Comparison of ENCODE assay signal across 1 cellular context in genomic region chr11:112073941-112074811, GRCh38.
TF ChIP-seq lines count a peak whose summit lies in the region.

NKAPD1 (plus strand) TSS chr11:112074299; CDS start chr11:112075575, 1,276 bp downstream.
PIH1D2 (minus strand) TSS chr11:112074017; CDS start chr11:112073174, 843 bp downstream.

TF ChIP-seq in K562, 482 proteins besides CTCF, POLR2A, EP300 and RAD21 (continued from another document and continues in another):
- TF ChIP-seq ZNF592 (IDR thresholded peaks at IDR 0.05), result 0 out of 2 replicates have a peak, but pooled peaks have one; percentile 10
- peak; percentile 70 for TF ChIP-seq CC2D1A (IDR thresholded peaks at IDR 0.05)
- peak; percentile 83 for TF ChIP-seq LEF1 (IDR thresholded peaks at IDR 0.05)
- peak; percentile 16 for TF ChIP-seq HNRNPLL (IDR thresholded peaks at IDR 0.05; ENCODE audit: low read depth, low read length, poor library complexity, severe bottlenecking)
- no peak for TF ChIP-seq SMARCB1 (IDR thresholded peaks at IDR 0.05; ENCODE audit: insufficient read length, low read depth)
- TF ChIP-seq BDP1 (IDR thresholded peaks at IDR 0.05; ENCODE audit: insufficient read depth, insufficient read length), result no peak
- no peak for TF ChIP-seq NR0B1 (IDR thresholded peaks at IDR 0.05; ENCODE audit: partially characterized antibody)
- TF ChIP-seq POLR2AphosphoS5 (IDR thresholded peaks at IDR 0.05; ENCODE audit: control insufficient read depth, insufficient read depth, low read depth, low read length), result peak; percentile 76; the same call in 1 of the 2 replicates
- peak; percentile 61 for TF ChIP-seq CREM (IDR thresholded peaks at IDR 0.05; ENCODE audit: low read depth)
- TF ChIP-seq MAZ (CRISPR knock-in tag; conservative IDR thresholded peaks at IDR 0.05 in 1 of 2, IDR thresholded peaks at IDR 0.05 in 1 of 2), result peak; percentile 71 to 77; a peak in 3 of 4 replicates
- peak; percentile 65 to 93; a peak in 2 of 4 replicates for TF ChIP-seq HDAC1 (IDR thresholded peaks at IDR 0.05)
- no peak for TF ChIP-seq NFIX (CRISPR knock-in tag; IDR thresholded peaks at IDR 0.05; ENCODE audit: low read depth)
- no peak for TF ChIP-seq ZNF165 (CRISPR knock-in tag; IDR thresholded peaks at IDR 0.05; ENCODE audit: borderline replicate concordance)
- peak; percentile 93 for TF ChIP-seq CHAMP1 (IDR thresholded peaks at IDR 0.05)
- no peak for TF ChIP-seq ZBTB7A (IDR thresholded peaks at IDR 0.05; ENCODE audit: borderline replicate concordance, control insufficient read depth, low read depth, low read length)
- TF ChIP-seq TFAP4 (CRISPR knock-in tag; IDR thresholded peaks at IDR 0.05; ENCODE audit: borderline replicate concordance), result peak; percentile 58; the same call in 1 of the 2 replicates
- no peak for TF ChIP-seq JUND (IDR thresholded peaks at IDR 0.05; ENCODE audit: borderline replicate concordance, low read depth, low read length)
- peak; percentile 65; the same call in 1 of the 3 replicates for TF ChIP-seq JUND (tag; IDR thresholded peaks at IDR 0.05; ENCODE audit: borderline replicate concordance, low read depth, low read length)
- no peak for TF ChIP-seq NCOA4 (IDR thresholded peaks at IDR 0.05; ENCODE audit: partially characterized antibody)
- peak; percentile 24; the same call in 1 of the 2 replicates for TF ChIP-seq MGA (IDR thresholded peaks at IDR 0.05)
- 0 out of 2 replicates have a peak, but pooled peaks have one; percentile 43 for TF ChIP-seq ARID1B (IDR thresholded peaks at IDR 0.05)
- peak; percentile 69; the same call in 1 of the 2 replicates for TF ChIP-seq MXI1 (IDR thresholded peaks at IDR 0.05; ENCODE audit: low read depth, low read length)
- TF ChIP-seq NR2F6 (CRISPR knock-in tag; IDR thresholded peaks at IDR 0.05), result no peak
- TF ChIP-seq NCOR1 (IDR thresholded peaks at IDR 0.05), result peak; percentile 35; the same call in 1 of the 2 replicates
- no peak; the same call in 1 of the 2 replicates for TF ChIP-seq ZBED1 (IDR thresholded peaks at IDR 0.05)
- peak; percentile 76; the same call in 1 of the 2 replicates for TF ChIP-seq ELF2 (CRISPR knock-in tag; IDR thresholded peaks at IDR 0.05)
- TF ChIP-seq NFRKB (IDR thresholded peaks at IDR 0.05; ENCODE audit: low read depth), result peak; percentile 79; the same call in 1 of the 2 replicates
- peak; percentile 78 for TF ChIP-seq SUPT5H (IDR thresholded peaks at IDR 0.05)
- peak; percentile 57; the same call in 1 of the 2 replicates for TF ChIP-seq FOXK1 (CRISPR knock-in tag; IDR thresholded peaks at IDR 0.05; ENCODE audit: borderline replicate concordance)
- no peak for TF ChIP-seq ZFP36 (IDR thresholded peaks at IDR 0.05; ENCODE audit: low read depth, low read length, partially characterized antibody)
- TF ChIP-seq HCFC1 (IDR thresholded peaks at IDR 0.05; ENCODE audit: low read depth, low read length), result peak; percentile 72
- TF ChIP-seq EWSR1 (IDR thresholded peaks at IDR 0.05; ENCODE audit: borderline replicate concordance, low read depth, partially characterized antibody), result no peak
- TF ChIP-seq CHD1 (IDR thresholded peaks at IDR 0.05; ENCODE audit: low read length), result no peak
- TF ChIP-seq THAP7 (CRISPR knock-in tag; IDR thresholded peaks at IDR 0.05), result peak; percentile 71; the same call in 1 of the 2 replicates
- peak; percentile 22; the same call in 1 of the 2 replicates for TF ChIP-seq BCOR (IDR thresholded peaks at IDR 0.05)
- peak; percentile 100 for TF ChIP-seq NCOA1 (IDR thresholded peaks at IDR 0.05; ENCODE audit: low read depth)
